Comparison of ENCODE assay signal across 8 cellular contexts in the genomic region with DNA sequence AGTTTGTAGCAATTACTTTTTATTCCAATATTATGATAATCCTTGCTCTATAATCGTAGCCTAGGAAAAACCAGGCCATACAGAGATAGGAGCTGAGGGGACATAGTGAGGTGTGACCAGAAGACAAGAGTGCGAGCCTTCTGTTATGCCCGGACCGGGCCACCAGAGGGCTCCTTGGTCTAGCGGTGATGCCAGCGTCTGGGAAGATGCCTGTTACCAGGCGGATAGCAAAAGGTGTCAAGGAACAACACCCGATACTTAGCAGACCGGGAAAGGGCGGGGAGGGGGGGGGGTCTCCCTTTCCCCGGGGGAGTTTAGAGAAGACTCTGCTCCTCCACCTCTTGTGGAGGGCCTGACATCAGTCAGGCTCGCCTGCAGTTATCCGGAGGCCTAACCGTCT.
DNase-seq lines count a peak whose midpoint lies in the region; ATAC-seq, FAIRE-seq and TF ChIP-seq lines count a peak whose summit lies in the region.
"Not testable (repeated sequence)": the region's sequence is repeated elsewhere in the genome, so short reads cannot be mapped to it uniquely, and the experiment has no call there.

No MANE protein-coding gene starts in this region.

- not testable (repeated sequence) for H3K9me3 Mint-ChIP-seq in T-helper 2 cell treated with Interferon-gamma antibody and Interleukin-4, amounts not matched to agents 5 μg/mL and 100 μg/mL, for 36 hours; brain

- not testable (repeated sequence) for FAIRE-seq in A549 (lab: Jason Lieb, UNC); HepG2 (lab: Jason Lieb, UNC)

- H3K36me3 ChIP-seq in HepG2 (replicated peaks in 1 of 2; ENCODE audit: control insufficient read depth in 1 of 2, insufficient read depth in 2 of 2, low read length in 2 of 2); gastrocnemius medialis: not testable (repeated sequence)

- not testable (repeated sequence) for H3K36me3 Mint-ChIP-seq in T-helper 2 cell treated with Interferon-gamma antibody and Interleukin-4, amounts not matched to agents 5 μg/mL and 100 μg/mL, for 36 hours (ENCODE audit: low read depth); brain

- CTCF ChIA-PET in A549 (lab: Yijun Ruan, JAX) = not testable (repeated sequence)
- CTCF ChIA-PET in HepG2 (lab: Yijun Ruan, JAX; ENCODE audit: low intra/inter-chr PET ratio, low total read pairs) = interaction anchor here (0.7 kb wide), 1 partner anchor 121 kb away, joined by 5 read pairs; no protein-coding TSS in a partner anchor

- not testable (repeated sequence) for H3K27me3 ChIP-seq in HepG2 (ENCODE audit: control insufficient read depth in 1 of 2, insufficient read depth in 2 of 2, low read length in 2 of 2); gastrocnemius medialis

- not testable (repeated sequence) for H3K27me3 Mint-ChIP-seq in T-helper 2 cell treated with Interferon-gamma antibody and Interleukin-4, amounts not matched to agents 5 μg/mL and 100 μg/mL, for 36 hours (ENCODE audit: low read depth); brain

- H3K4me1 ChIP-seq in A549; HepG2 (ENCODE audit: insufficient read depth, low read length); gastrocnemius medialis: not testable (repeated sequence)

- H3K79me2 ChIP-seq in HepG2 (ENCODE audit: insufficient read depth, low read length) = not testable (repeated sequence)

- DNase-seq in A549 (ENCODE audit: low read depth in 1 of 2, low spot score in 1 of 2) (peak in 1 of 2 experiments; percentile 37), ELR (ENCODE audit: low read depth) (peak; percentile 64), LoVo (ENCODE audit: low spot score) (peak; percentile 25), fibroblast of peridontal ligament (ENCODE audit: extremely low read depth) (peak; percentile 28), gastrocnemius medialis (peak in 1 of 2 donors; percentile 24)
- DNase-seq in T-helper 2 cell treated with Interferon-gamma antibody and Interleukin-4, amounts not matched to agents 5 μg/mL and 100 μg/mL, for 36 hours (ENCODE audit: low spot score); HepG2 (ENCODE audit: low spot score): not testable (repeated sequence)

- H3K4me3 ChIP-seq in A549; HepG2 (replicated peaks in 1 of 3; ENCODE audit: insufficient read depth in 1 of 3, low read depth in 2 of 3, low read length in 3 of 3); gastrocnemius medialis: not testable (repeated sequence)

- H4K20me1 ChIP-seq in HepG2 (ENCODE audit: insufficient read depth, low read length) = not testable (repeated sequence)

- H2AFZ ChIP-seq in HepG2 (ENCODE audit: low read length) = not testable (repeated sequence)

- TF ChIP-seq EP300 in A549 (IDR thresholded peaks at IDR 0.05); HepG2 (IDR thresholded peaks at IDR 0.05; ENCODE audit: low read depth in 2 of 2, low read length in 2 of 2); HepG2 (CRISPR knock-in tag; IDR thresholded peaks at IDR 0.05; ENCODE audit: borderline replicate concordance): not testable (repeated sequence)

- TF ChIP-seq CTCF in A549 (IDR thresholded peaks at IDR 0.05) (0 out of 3 replicates have a peak, but pooled peaks have one; percentile 12), brain (conservative IDR thresholded peaks at IDR 0.05) (peak; percentile 25 to 44), HepG2 (CRISPR knock-in tag; IDR thresholded peaks at IDR 0.05) (peak; percentile 38), gastrocnemius medialis (IDR thresholded peaks at IDR 0.05 in 4 of 5, conservative IDR thresholded peaks at IDR 0.05 in 1 of 5) (peak in 4 of 5 experiments; percentile 21 to 69 (median 29))

- BruUV-seq in HepG2 (replicated peaks; lab: Mats Ljungman, UMichigan) = not testable (repeated sequence)

- WGBS in A549 (ENCODE audit: missing lambda C conversion rate) = 4% methylated on average over 9 of the region's 14 CpGs
- WGBS in HepG2 (ENCODE audit: low lambda C conversion rate) = 2% methylated on average over 5 of the region's 14 CpGs

- POLR2A ChIA-PET in A549 (lab: Yijun Ruan, JAX); HepG2 (lab: Yijun Ruan, JAX): not testable (repeated sequence)

- H3K27ac Mint-ChIP-seq in T-helper 2 cell treated with Interferon-gamma antibody and Interleukin-4, amounts not matched to agents 5 μg/mL and 100 μg/mL, for 36 hours = peak overlapping the region; percentile 68
- H3K27ac Mint-ChIP-seq in brain = peak overlapping the region in 4 of 5 experiments; percentile 66 to 81 (median 72)

- H3K4me2 ChIP-seq in A549; HepG2 (ENCODE audit: low read depth, low read length): not testable (repeated sequence)

- ATAC-seq in A549 (peak in 1 of 2 experiments; percentile 67; a peak in 3 of 6 replicates), HepG2 (peak; percentile 15; the same call in 1 of the 3 replicates), gastrocnemius medialis (peak in 1 of 2 donors; percentile 34)

- TF ChIP-seq RAD21 in A549 (conservative IDR thresholded peaks at IDR 0.05 in 1 of 2, IDR thresholded peaks at IDR 0.05 in 1 of 2); HepG2 (CRISPR knock-in tag; IDR thresholded peaks at IDR 0.05): not testable (repeated sequence)

- intact Hi-C loops in HepG2 (cut with micrococcal nuclease; ENCODE audit: unreplicated experiment); gastrocnemius medialis (cut with DNase I; ENCODE audit: low total_unique reads): not testable (repeated sequence)

- H3K27ac ChIP-seq in A549; HepG2 (ENCODE audit: extremely low read length, insufficient read depth, low read length); gastrocnemius medialis: not testable (repeated sequence)

- H3K9me3 ChIP-seq in A549; HepG2 (ENCODE audit: low read length); gastrocnemius medialis: not testable (repeated sequence)

- not testable (repeated sequence) for H3K9ac ChIP-seq in HepG2 (ENCODE audit: insufficient read depth, low read depth, low read length)

- in situ Hi-C loops in HepG2 (cut with HindIII; ENCODE audit: extremely low pct_ligation_motif_present, low pct_unique_long_range_greater_than_20kb); gastrocnemius medialis (cut with MboI; ENCODE audit: low sequenced_read_pairs in 4 of 4): not testable (repeated sequence)

- not testable (repeated sequence) for TF ChIP-seq POLR2A in A549 (IDR thresholded peaks at IDR 0.05; ENCODE audit: low read length); HepG2 (IDR thresholded peaks at IDR 0.05; ENCODE audit: insufficient read depth in 1 of 2, low read depth in 2 of 2, low read length in 2 of 2); gastrocnemius medialis (IDR thresholded peaks at IDR 0.05)

- peaks cover 13% of the 10 kb centered on the region for H3K4me1 Mint-ChIP-seq in T-helper 2 cell treated with Interferon-gamma antibody and Interleukin-4, amounts not matched to agents 5 μg/mL and 100 μg/mL, for 36 hours (ENCODE audit: low read depth)
- H3K4me1 Mint-ChIP-seq in brain = peaks cover 23% of the 10 kb centered on the region

- not testable (repeated sequence) for H3K4me3 Mint-ChIP-seq in T-helper 2 cell treated with Interferon-gamma antibody and Interleukin-4, amounts not matched to agents 5 μg/mL and 100 μg/mL, for 36 hours
- H3K4me3 Mint-ChIP-seq in brain = peak overlapping the region in 4 of 5 experiments; percentile 42 to 89 (median 62)

TF ChIP-seq in A549, 52 proteins besides CTCF, POLR2A, EP300 and RAD21:
- peak; percentile 94 for TF ChIP-seq RFX5 (IDR thresholded peaks at IDR 0.05)

TF ChIP-seq in HepG2, 621 proteins besides CTCF, POLR2A, EP300 and RAD21:
- TF ChIP-seq RFX5 (IDR thresholded peaks at IDR 0.05; ENCODE audit: low read depth, low read length) = peak; percentile 72
- peak; percentile 86; the same call in 1 of the 2 replicates for TF ChIP-seq RFXANK (CRISPR knock-in tag; IDR thresholded peaks at IDR 0.05)
- TF ChIP-seq STAG1 (CRISPR knock-in tag; IDR thresholded peaks at IDR 0.05) = peak; percentile 23; the same call in 1 of the 2 replicates
- peak; percentile 41; the same call in 1 of the 2 replicates for TF ChIP-seq TBX3 (IDR thresholded peaks at IDR 0.05; ENCODE audit: borderline replicate concordance)
